18 cellular contexts compared by ENCODE assay signal in the genomic region with DNA sequence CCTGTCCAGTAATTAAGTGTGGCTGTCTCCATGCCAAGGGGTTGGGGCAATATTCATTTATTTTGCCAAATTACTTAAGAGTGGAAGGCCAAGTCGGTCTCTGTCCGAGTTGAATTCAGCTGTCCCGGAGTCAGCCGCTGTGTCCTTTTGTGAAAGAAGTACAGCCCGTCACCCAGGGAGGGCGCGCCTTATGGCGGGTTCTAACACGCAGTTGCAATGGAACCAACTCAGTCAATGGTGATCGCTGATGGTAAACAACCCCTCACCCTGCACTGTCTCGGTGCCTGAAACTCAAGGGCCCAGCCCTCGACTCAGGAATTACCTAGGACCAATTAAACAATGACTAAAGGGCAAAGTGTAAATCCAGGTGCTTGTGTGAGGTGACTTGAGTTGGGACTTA. TPM values are rescaled to one million over a fixed set of nuclear protein-coding genes. Genes with fewer than 3 reads are reported as not detected.
DNase-seq lines count a peak whose midpoint lies in the region; ATAC-seq and TF ChIP-seq lines count a peak whose summit lies in the region.
"Had no signal": no experiment of that assay in that cellular context is flagged by ENCODE, and none has a peak within 500 bp of the region (broad histone marks: within the 10 kb centered on the region; RNA-seq: fewer than 3 reads in every experiment).

No MANE protein-coding gene starts in this region.

- no peak overlapping the region for H3K4me3 ChIP-seq in BLaER1 treated with 17β-estradiol and CSF1 and Interleukin-3, amounts not matched to agents 10 nM and 100 nM
- H3K4me3 ChIP-seq in Peyer's patch (no peak overlapping the region), transverse colon (no peak overlapping the region)

- H3K27ac Mint-ChIP-seq in activated CD8-positive, alpha-beta T cell treated with anti-CD3 and anti-CD28 coated beads for 36 hours = no peak overlapping the region

- intact Hi-C loops in left colon (cut with DNase I, micrococcal nuclease) = no loop called here
- intact Hi-C loops in transverse colon (cut with DNase I; ENCODE audit: low total_unique reads) = no loop called here
- intact Hi-C loops in activated CD8-positive, alpha-beta T cell treated with anti-CD3 and anti-CD28 coated beads for 36 hours (cut with micrococcal nuclease) = no loop called here

- TF ChIP-seq CTCF in Peyer's patch (IDR thresholded peaks at IDR 0.05) = peak in 1 of 6 experiments; percentile 14
- no peak for TF ChIP-seq CTCF in transverse colon (IDR thresholded peaks at IDR 0.05)
- no peak for TF ChIP-seq CTCF in activated CD8-positive, alpha-beta T cell treated with anti-CD3 and anti-CD28 coated beads for 36 hours (IDR thresholded peaks at IDR 0.05)

- no peaks in the 10 kb centered on the region for H3K9me3 ChIP-seq in BLaER1 treated with 17β-estradiol and CSF1 and Interleukin-3, amounts not matched to agents 10 nM and 100 nM (replicated peaks in 1 of 11)
- H3K9me3 ChIP-seq in Peyer's patch = no peaks in the 10 kb centered on the region
- no peaks in the 10 kb centered on the region for H3K9me3 ChIP-seq in transverse colon

- ATAC-seq in left colon (peak; percentile 35), GM21737 (IDR thresholded peaks at IDR 0.05; ENCODE audit: unreplicated experiment) (no peak), HG02623 (IDR thresholded peaks at IDR 0.05; ENCODE audit: unreplicated experiment) (no peak)
- no peak for ATAC-seq in activated CD8-positive, alpha-beta T cell treated with anti-CD3 and anti-CD28 coated beads for 36 hours

- peaks cover 0 to 42% (median 21%) of the 10 kb centered on the region in 11 experiments; a peak in 14 of 22 replicates for H3K27me3 ChIP-seq in BLaER1 treated with 17β-estradiol and CSF1 and Interleukin-3, amounts not matched to agents 10 nM and 100 nM
- H3K27me3 ChIP-seq in Peyer's patch = no peaks in the 10 kb centered on the region
- H3K27me3 ChIP-seq in transverse colon = no peaks in the 10 kb centered on the region

- H3K4me1 Mint-ChIP-seq in activated CD8-positive, alpha-beta T cell treated with anti-CD3 and anti-CD28 coated beads for 36 hours (ENCODE audit: low read depth) = peaks cover 27% of the 10 kb centered on the region

- H3K4me1 ChIP-seq in BLaER1 treated with 17β-estradiol and CSF1 and Interleukin-3, amounts not matched to agents 10 nM and 100 nM = peaks cover 53 to 100% (median 73%) of the 10 kb centered on the region in 10 experiments
- H3K4me1 ChIP-seq in Peyer's patch (peaks cover 0 to 45% (median 3%) of the 10 kb centered on the region in 4 donors), transverse colon (peaks cover 20 to 61% (median 41%) of the 10 kb centered on the region in 4 donors)

- no peak overlapping the region for H3K4me3 Mint-ChIP-seq in activated CD8-positive, alpha-beta T cell treated with anti-CD3 and anti-CD28 coated beads for 36 hours

- WGBS in transverse colon (ENCODE audit: low coverage in 1 of 2), 2 donors = 80 to 85% methylated on average over 1 to 12 of the region's 12 CpGs

- peak overlapping the region; percentile 54 to 95 (median 91); a peak in 21 of 22 replicates for H3K4me2 ChIP-seq in BLaER1 treated with 17β-estradiol and CSF1 and Interleukin-3, amounts not matched to agents 10 nM and 100 nM
- H3K4me2 ChIP-seq: KMS-11 had no signal

- peak overlapping the region in 4 of 11 experiments; percentile 38 to 74 (median 58); a peak in 4 of 22 replicates for H3K9ac ChIP-seq in BLaER1 treated with 17β-estradiol and CSF1 and Interleukin-3, amounts not matched to agents 10 nM and 100 nM
- H3K9ac ChIP-seq: KMS-11 had no signal

- peaks cover 3% of the 10 kb centered on the region for H3K36me3 Mint-ChIP-seq in activated CD8-positive, alpha-beta T cell treated with anti-CD3 and anti-CD28 coated beads for 36 hours (ENCODE audit: low read depth)

- H4K20me1 ChIP-seq in BLaER1 treated with 17β-estradiol and CSF1 and Interleukin-3, amounts not matched to agents 10 nM and 100 nM = peaks cover 0 to 75% (median 10%) of the 10 kb centered on the region in 11 experiments; a peak in 14 of 22 replicates

- no peak for TF ChIP-seq EP300 in transverse colon (IDR thresholded peaks at IDR 0.05; ENCODE audit: low read depth)

- POLR2A ChIA-PET in activated CD8-positive, alpha-beta T cell treated with anti-CD3 and anti-CD28 coated beads for 36 hours (lab: Charles Lee) = no interaction called here

- peaks cover 0 to 50% (median 0%) of the 10 kb centered on the region in 11 experiments; a peak in 7 of 22 replicates for H3K36me3 ChIP-seq in BLaER1 treated with 17β-estradiol and CSF1 and Interleukin-3, amounts not matched to agents 10 nM and 100 nM
- H3K36me3 ChIP-seq in Peyer's patch (no peaks in the 10 kb centered on the region), transverse colon (no peaks in the 10 kb centered on the region)

- no peaks in the 10 kb centered on the region for H3K27me3 Mint-ChIP-seq in activated CD8-positive, alpha-beta T cell treated with anti-CD3 and anti-CD28 coated beads for 36 hours

- peak overlapping the region in 7 of 11 experiments; percentile 10 to 84 (median 73); a peak in 9 of 22 replicates for H3K27ac ChIP-seq in BLaER1 treated with 17β-estradiol and CSF1 and Interleukin-3, amounts not matched to agents 10 nM and 100 nM
- H3K27ac ChIP-seq in Peyer's patch (peak overlapping the region in 2 of 4 donors; percentile 52 to 76), transverse colon (peak overlapping the region in 3 of 4 donors; percentile 86 to 91 (median 89))
- H3K27ac ChIP-seq: KMS-11, RWPE1 had no signal

- CTCF ChIA-PET in activated CD8-positive, alpha-beta T cell treated with anti-CD3 and anti-CD28 coated beads for 36 hours (lab: Charles Lee) = no interaction called here

- in situ Hi-C loops in transverse colon (cut with MboI; ENCODE audit: low pct_ligation_motif_present in 1 of 4, low pct_unique_long_range_greater_than_20kb in 1 of 4, low sequenced_read_pairs in 3 of 4) = no loop called here

- peak in 2 of 3 donors; percentile 62 to 69 for DNase-seq in Peyer's patch
- DNase-seq in left colon = peak in 1 of 2 donors; percentile 39
- DNase-seq in transverse colon = peak; percentile 49
- DNase-seq in activated CD8-positive, alpha-beta T cell treated with anti-CD3 and anti-CD28 coated beads for 36 hours = no peak
- DNase-seq: Calu3, DMS153, DND-41, MM.1S, NCI-H1694, NCI-H2029 treated with DMSO at 0.1 percent for 48 hours, NCI-H446 treated with DMSO at 0.1 percent for 48 hours, NCI-H526, SHP77 treated with DMSO at 0.1 percent for 48 hours had no signal

- H3K9me3 Mint-ChIP-seq in activated CD8-positive, alpha-beta T cell treated with anti-CD3 and anti-CD28 coated beads for 36 hours = no peaks in the 10 kb centered on the region

- no peak for TF ChIP-seq POLR2A in Peyer's patch (IDR thresholded peaks at IDR 0.05)
- TF ChIP-seq POLR2A in transverse colon (IDR thresholded peaks at IDR 0.05) = no peak

RNA-seq across cellular contexts. Expression of gene KIAA0513, which starts 22.3 kb away (rescaled TPM):
- total RNA-seq in Peyer's patch (10 to 100 TPM; 17.7 to 52.0 (median 23.9) TPM), left colon (10 to 100 TPM; 28.9 to 40.3 TPM), transverse colon (10 to 100 TPM; 18.5 to 41.3 (median 34.5) TPM)
- 1 to 10 TPM; 3.9 to 5.3 TPM for total RNA-seq in activated CD8-positive, alpha-beta T cell treated with anti-CD3 and anti-CD28 coated beads for 36 hours

RNA-seq across cellular contexts. Expression of gene ZDHHC7, which starts 38.5 kb away (rescaled TPM):
- total RNA-seq in Peyer's patch = 10 to 100 TPM; 24.8 to 89.1 (median 69.6) TPM
- 10 to 100 TPM; 73.9 to 76.9 TPM for total RNA-seq in left colon
- 100 to 1,000 TPM; 100 to 940 (median 120) TPM for total RNA-seq in transverse colon
- total RNA-seq in activated CD8-positive, alpha-beta T cell treated with anti-CD3 and anti-CD28 coated beads for 36 hours = 10 to 100 TPM; 20.7 to 23.6 TPM
